Comparison of ENCODE assay signal across 1 cellular context in the genomic region with DNA sequence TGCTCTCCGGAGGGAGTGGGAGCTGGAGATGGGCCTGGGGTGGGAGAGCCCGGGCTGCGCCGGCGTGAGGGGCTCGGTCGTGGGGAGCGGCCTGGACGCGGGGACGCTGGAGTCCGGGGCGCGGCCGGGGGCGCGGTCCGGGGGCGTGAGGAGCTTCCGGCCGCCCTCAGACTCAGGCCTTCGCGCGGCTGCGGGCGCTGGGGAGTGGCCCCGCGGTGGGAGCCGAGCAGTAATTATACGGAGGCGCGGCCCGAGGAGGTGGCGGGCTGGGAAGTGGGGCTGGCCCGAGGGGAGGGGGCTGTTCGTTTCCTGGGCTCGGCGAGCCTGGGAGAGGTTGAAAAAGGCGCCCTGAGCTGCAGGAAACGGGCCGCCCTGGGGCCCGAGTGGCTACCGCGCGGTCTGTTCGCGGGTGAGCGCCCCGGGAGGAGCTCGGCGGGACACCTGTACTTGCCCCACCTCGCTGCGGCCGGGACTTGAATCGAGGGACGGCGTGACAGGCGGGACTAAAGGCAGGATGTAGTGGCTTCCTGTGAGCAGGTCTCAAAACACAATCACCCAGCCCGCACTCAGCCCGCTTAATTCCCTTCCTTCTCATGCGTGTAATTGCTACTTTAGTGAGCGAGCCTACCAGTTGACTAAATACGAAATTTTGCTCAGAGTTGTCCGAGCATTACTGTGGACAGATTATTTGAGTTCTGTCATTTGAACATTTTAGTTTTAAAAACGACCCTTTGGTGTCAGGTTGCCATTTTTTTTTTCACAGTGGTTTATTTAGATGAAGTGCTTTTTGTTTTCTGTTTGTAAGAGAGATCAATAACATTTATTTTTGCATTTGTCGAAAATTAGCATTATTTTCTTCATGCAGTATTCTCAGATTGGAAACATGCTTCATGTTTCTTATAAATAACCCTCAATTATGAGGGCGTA.
A peak's percentile ranks its signal among the peaks of the same experiment; 100 is the strongest.
TF ChIP-seq lines count a peak whose summit lies in the region.

No MANE protein-coding gene starts in this region.

TF ChIP-seq in WTC11, 78 proteins besides CTCF, POLR2A, EP300 and RAD21 (continued from another document):
- TF ChIP-seq SP1 (CRISPR knock-in tag; conservative IDR thresholded peaks at IDR 0.05), result peak; percentile 34; the same call in 1 of the 2 replicates
- 0 out of 2 replicates have a peak, but pooled peaks have one; percentile 25 for TF ChIP-seq FOXP1 (CRISPR knock-in tag; IDR thresholded peaks at IDR 0.05; ENCODE audit: borderline replicate concordance)
- 0 out of 2 replicates have a peak, but pooled peaks have one; percentile 32 for TF ChIP-seq FOXK1 (CRISPR knock-in tag; IDR thresholded peaks at IDR 0.05)
